1 cellular context compared by ENCODE assay signal in the genomic region with DNA sequence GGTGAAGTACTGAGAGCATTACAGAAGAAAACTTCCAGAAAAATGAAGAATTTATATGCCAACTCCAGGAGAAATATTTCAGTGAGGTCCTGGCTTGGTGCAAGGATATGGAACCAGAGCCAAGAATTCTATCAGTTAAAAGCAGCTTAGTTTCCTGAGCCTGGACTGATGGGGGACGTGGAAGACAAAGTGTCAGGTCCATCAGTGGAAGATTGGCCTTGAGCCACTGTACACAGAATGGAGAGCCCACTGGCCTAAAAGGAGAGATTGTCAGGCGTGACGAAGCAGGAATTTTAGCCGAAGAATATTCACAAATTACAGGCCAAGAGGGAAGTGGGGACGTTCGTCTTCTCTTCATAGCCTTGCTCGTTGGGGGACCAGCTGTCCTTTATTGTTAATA.
TF ChIP-seq lines count a peak whose summit lies in the region.

No MANE protein-coding gene starts in this region.

TF ChIP-seq in SK-N-SH treated with all-trans-retinoic acid at 6 μM for 48 hours, 23 proteins besides CTCF, POLR2A, EP300 and RAD21 (continued from another document):
- TF ChIP-seq, protein P1, sequence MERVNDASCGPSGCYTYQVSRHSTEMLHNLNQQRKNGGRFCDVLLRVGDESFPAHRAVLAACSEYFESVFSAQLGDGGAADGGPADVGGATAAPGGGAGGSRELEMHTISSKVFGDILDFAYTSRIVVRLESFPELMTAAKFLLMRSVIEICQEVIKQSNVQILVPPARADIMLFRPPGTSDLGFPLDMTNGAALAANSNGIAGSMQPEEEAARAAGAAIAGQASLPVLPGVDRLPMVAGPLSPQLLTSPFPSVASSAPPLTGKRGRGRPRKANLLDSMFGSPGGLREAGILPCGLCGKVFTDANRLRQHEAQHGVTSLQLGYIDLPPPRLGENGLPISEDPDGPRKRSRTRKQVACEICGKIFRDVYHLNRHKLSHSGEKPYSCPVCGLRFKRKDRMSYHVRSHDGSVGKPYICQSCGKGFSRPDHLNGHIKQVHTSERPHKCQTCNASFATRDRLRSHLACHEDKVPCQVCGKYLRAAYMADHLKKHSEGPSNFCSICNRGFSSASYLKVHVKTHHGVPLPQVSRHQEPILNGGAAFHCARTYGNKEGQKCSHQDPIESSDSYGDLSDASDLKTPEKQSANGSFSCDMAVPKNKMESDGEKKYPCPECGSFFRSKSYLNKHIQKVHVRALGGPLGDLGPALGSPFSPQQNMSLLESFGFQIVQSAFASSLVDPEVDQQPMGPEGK (CRISPR knock-in tag; IDR thresholded peaks at IDR 0.05; ENCODE audit: borderline replicate concordance): no peak
- TF ChIP-seq TCF4 (CRISPR knock-in tag; IDR thresholded peaks at IDR 0.05; ENCODE audit: borderline replicate concordance): no peak
- no peak for TF ChIP-seq RARB (CRISPR knock-in tag; IDR thresholded peaks at IDR 0.05)
